Comparison of ENCODE assay signal across 8 cellular contexts in the genomic region with DNA sequence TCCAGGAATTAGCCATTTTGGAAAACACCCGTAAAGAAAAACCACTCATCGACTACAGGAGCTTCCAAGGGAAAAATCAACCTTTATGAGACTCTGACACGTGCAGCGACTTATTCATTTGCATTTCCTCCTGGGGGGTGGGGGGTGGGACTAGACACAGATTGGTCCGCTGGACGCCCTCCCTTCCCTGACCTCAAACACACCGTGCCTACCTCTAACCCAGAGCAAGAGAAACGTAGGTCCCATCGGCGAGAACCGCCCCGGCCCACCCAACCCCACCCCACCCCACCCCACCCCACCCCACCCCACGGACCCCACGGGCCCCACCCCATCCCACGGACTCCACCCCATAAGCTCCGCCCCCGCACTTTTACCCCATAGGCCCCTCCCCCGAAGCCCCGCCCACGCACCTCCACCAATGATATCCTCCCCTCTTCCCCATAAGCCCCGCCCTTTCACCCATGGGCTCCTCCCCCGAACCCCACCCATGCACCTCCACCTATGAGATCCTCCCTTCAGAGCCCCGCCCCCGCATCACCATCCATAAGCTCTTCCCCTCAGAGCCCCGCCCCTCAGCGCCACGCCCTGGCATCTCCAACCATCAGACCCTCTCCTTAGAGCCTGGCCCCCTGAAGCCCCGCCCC. TPM values are rescaled to one million over a fixed set of nuclear protein-coding genes. Genes with fewer than 3 reads are reported as not detected.
A peak's percentile ranks its signal among the peaks of the same experiment; 100 is the strongest.
DNase-seq lines count a peak whose midpoint lies in the region; ATAC-seq and TF ChIP-seq lines count a peak whose summit lies in the region.

No MANE protein-coding gene starts in this region.

- in situ Hi-C loops in GM13976 (cut with MboI; ENCODE audit: low sequenced_read_pairs, unreplicated experiment), result no loop called here

- no peak for ATAC-seq in stimulated activated naive B cell treated with anti-CD40 and anti-IgM and Interleukin-4, amounts not matched to agents 10 μg/mL and 1 μg/mL and 100 μg/mL, for 72 hours (replicated peaks)
- no peak for ATAC-seq in HG03432 (IDR thresholded peaks at IDR 0.05; ENCODE audit: unreplicated experiment)

- no peaks in the 10 kb centered on the region for H3K27me3 Mint-ChIP-seq in activated CD4-positive, alpha-beta memory T cell treated with anti-CD3 and anti-CD28 coated beads for 36 hours
- no peaks in the 10 kb centered on the region for H3K27me3 Mint-ChIP-seq in stimulated activated naive B cell treated with anti-CD40 and anti-IgM and Interleukin-4, amounts not matched to agents 10 μg/mL and 1 μg/mL and 100 μg/mL, for 72 hours

- no peak for TF ChIP-seq CTCF in GM13976 (IDR thresholded peaks at IDR 0.05; ENCODE audit: borderline replicate concordance, control extremely low read depth, extremely low read depth, insufficient read depth, missing control alignments)

- POLR2A ChIA-PET in activated CD4-positive, alpha-beta memory T cell treated with anti-CD3 and anti-CD28 coated beads for 36 hours (lab: Charles Lee), result no interaction called here

- peak overlapping the region; percentile 91 for H3K4me3 Mint-ChIP-seq in activated CD4-positive, alpha-beta memory T cell treated with anti-CD3 and anti-CD28 coated beads for 36 hours
- peak overlapping the region; percentile 86 to 90 for H3K4me3 Mint-ChIP-seq in stimulated activated naive B cell treated with anti-CD40 and anti-IgM and Interleukin-4, amounts not matched to agents 10 μg/mL and 1 μg/mL and 100 μg/mL, for 72 hours

- CTCF ChIA-PET in activated CD4-positive, alpha-beta memory T cell treated with anti-CD3 and anti-CD28 coated beads for 36 hours (lab: Charles Lee), result no interaction called here

- intact Hi-C loops in activated CD4-positive, alpha-beta memory T cell treated with anti-CD3 and anti-CD28 coated beads for 36 hours (cut with micrococcal nuclease), result loop anchor here (1.0 to 2.0 kb wide), 7 partner anchors 34 to 1343 kb away; a partner anchor contains a TSS

- no peaks in the 10 kb centered on the region for H3K9me3 Mint-ChIP-seq in activated CD4-positive, alpha-beta memory T cell treated with anti-CD3 and anti-CD28 coated beads for 36 hours
- H3K9me3 Mint-ChIP-seq in stimulated activated naive B cell treated with anti-CD40 and anti-IgM and Interleukin-4, amounts not matched to agents 10 μg/mL and 1 μg/mL and 100 μg/mL, for 72 hours, result peaks cover 0 to 2% of the 10 kb centered on the region in 2 donors

- DNase-seq in GM13976 (ENCODE audit: low spot score) (peak; percentile 92), hepatic stellate cell (ENCODE audit: low spot score) (peak; percentile 89), NCI-H2171 (lab: John Stamatoyannopoulos, UW) (no peak), COLO668 (lab: John Stamatoyannopoulos, UW; ENCODE audit: unreplicated experiment) (no peak), SKM-1 (lab: John Stamatoyannopoulos, UW; ENCODE audit: unreplicated experiment) (no peak)
- no peak for DNase-seq in activated CD4-positive, alpha-beta memory T cell treated with anti-CD3 and anti-CD28 coated beads for 36 hours
- no peak for DNase-seq in stimulated activated naive B cell treated with anti-CD40 and anti-IgM and Interleukin-4, amounts not matched to agents 10 μg/mL and 1 μg/mL and 100 μg/mL, for 72 hours

- H3K36me3 Mint-ChIP-seq in activated CD4-positive, alpha-beta memory T cell treated with anti-CD3 and anti-CD28 coated beads for 36 hours, result peaks cover 17% of the 10 kb centered on the region
- H3K36me3 Mint-ChIP-seq in stimulated activated naive B cell treated with anti-CD40 and anti-IgM and Interleukin-4, amounts not matched to agents 10 μg/mL and 1 μg/mL and 100 μg/mL, for 72 hours, result peaks cover 14 to 15% of the 10 kb centered on the region in 2 donors

- H3K27ac Mint-ChIP-seq in activated CD4-positive, alpha-beta memory T cell treated with anti-CD3 and anti-CD28 coated beads for 36 hours, result peak overlapping the region; percentile 99
- H3K27ac Mint-ChIP-seq in stimulated activated naive B cell treated with anti-CD40 and anti-IgM and Interleukin-4, amounts not matched to agents 10 μg/mL and 1 μg/mL and 100 μg/mL, for 72 hours, result peak overlapping the region; percentile 98

- H3K4me1 Mint-ChIP-seq in activated CD4-positive, alpha-beta memory T cell treated with anti-CD3 and anti-CD28 coated beads for 36 hours (ENCODE audit: low read depth), result peaks cover 16% of the 10 kb centered on the region
- H3K4me1 Mint-ChIP-seq in stimulated activated naive B cell treated with anti-CD40 and anti-IgM and Interleukin-4, amounts not matched to agents 10 μg/mL and 1 μg/mL and 100 μg/mL, for 72 hours, result peaks cover 13% of the 10 kb centered on the region in 2 donors

RNA-seq across cellular contexts. Expression of a gene that starts 1.1 kb away (rescaled TPM):
- 10 to 100 TPM; 60.0 to 62.4 TPM for total RNA-seq in activated CD4-positive, alpha-beta memory T cell treated with anti-CD3 and anti-CD28 coated beads for 36 hours

RNA-seq across cellular contexts. Expression of a gene that starts 36.4 kb away (rescaled TPM):
- total RNA-seq in activated CD4-positive, alpha-beta memory T cell treated with anti-CD3 and anti-CD28 coated beads for 36 hours, result 10 to 100 TPM; 42.2 to 46.5 TPM

Comparison
In these comparisons a context has a peak if more than half of its experiments do, and no peak if none do; other contexts are left out.
1. DNase-seq: peak in GM13976 (single experiment) and hepatic stellate cell (single experiment); none in activated CD4-positive, alpha-beta memory T cell treated with anti-CD3 and anti-CD28 coated beads for 36 hours (single experiment), stimulated activated naive B cell treated with anti-CD40 and anti-IgM and Interleukin-4, amounts not matched to agents 10 μg/mL and 1 μg/mL and 100 μg/mL, for 72 hours (single experiment), NCI-H2171 (single experiment), COLO668 (single experiment) and SKM-1 (single experiment).